ENCODE assay signal across 16 cellular contexts in genomic region chrY:25064262-25065002, GRCh38. TPM values are rescaled to one million over a fixed set of nuclear protein-coding genes. Genes with fewer than 3 reads are reported as not detected.
"Had no signal": no experiment of that assay in that cellular context is flagged by ENCODE, and none has a peak within 500 bp of the region (broad histone marks: within the 10 kb centered on the region; RNA-seq: fewer than 3 reads in every experiment).

No MANE protein-coding gene starts in this region.

RNA-seq across cellular contexts. Expression of gene BPY2C, which starts 12.5 kb away (rescaled TPM):
- total RNA-seq: naive thymus-derived CD8-positive, alpha-beta T cell; natural killer cell treated with Interleukin-12 subunit alpha and Interleukin-12 subunit beta and Interleukin-15 and Interleukin-18, amount 100 ng/mL, for 72 hours; neural crest cell; omental fat pad; osteocyte; pancreas; posterior vena cava; prostate gland; pulmonary artery endothelial cell; right atrium auricular region; sciatic nerve; smooth muscle cell; spleen; transverse colon; ureter; vagina had no signal
